8 cellular contexts compared by ENCODE assay signal in genomic region chr7:45021604-45022296, GRCh38. TPM values are rescaled to one million over a fixed set of nuclear protein-coding genes. Genes with fewer than 3 reads are reported as not detected.
A peak's percentile ranks its signal among the peaks of the same experiment; 100 is the strongest.
DNase-seq lines count a peak whose midpoint lies in the region; ATAC-seq and TF ChIP-seq lines count a peak whose summit lies in the region.

No MANE protein-coding gene starts in this region.

- H3K4me1 ChIP-seq in ovary (ENCODE audit: insufficient read depth), result no peaks in the 10 kb centered on the region

- peak; percentile 55 for ATAC-seq in GM21825 (IDR thresholded peaks at IDR 0.05; ENCODE audit: unreplicated experiment)

- 90 to 94% (median 90%) methylated on average over 3 of the region's 3 CpGs for WGBS in ovary, 3 donors

- TF ChIP-seq EP300 in ovary (IDR thresholded peaks at IDR 0.05), result no peak

- H3K9me3 ChIP-seq in ovary, result no peaks in the 10 kb centered on the region

- TF ChIP-seq CTCF in fibroblast of pulmonary artery (IDR thresholded peaks at IDR 0.05; ENCODE audit: low read length, missing control alignments) (no peak), ovary (IDR thresholded peaks at IDR 0.05) (no peak)

- no peak overlapping the region for H3K4me3 ChIP-seq in fibroblast of pulmonary artery (replicated peaks; ENCODE audit: low read depth, low read length)
- H3K4me3 ChIP-seq in ovary, result no peak overlapping the region

- DNase-seq in GF-D8 (lab: John Stamatoyannopoulos, UW) (peak; percentile 47), NOMO-1 treated with DMSO at 0.1 percent for 48 hours (lab: John Stamatoyannopoulos, UW; ENCODE audit: unreplicated experiment) (peak; percentile 38), fibroblast of pulmonary artery (ENCODE audit: low read depth) (peak; percentile 55), ovary (no peak), HT-29 (ENCODE audit: low spot score) (no peak)
- no peak for DNase-seq in stimulated activated naive CD4-positive, alpha-beta T cell treated with Interleukin-2 at 50 U/mL for 16 hours (lab: John Stamatoyannopoulos, UW)
- no peak for DNase-seq in activated effector memory CD4-positive, alpha-beta T cell treated with anti-CD3 and anti-CD28 coated beads, Interleukin-2, amount 50 U/mL, for 16 hours

- H3K36me3 ChIP-seq in ovary, result no peaks in the 10 kb centered on the region

- H3K27me3 ChIP-seq in ovary, result no peaks in the 10 kb centered on the region

- no peak for TF ChIP-seq POLR2A in ovary (IDR thresholded peaks at IDR 0.05)

- intact Hi-C loops in ovary (cut with DNase I), result no loop called here

- H3K27ac ChIP-seq in ovary, result no peak overlapping the region

RNA-seq across cellular contexts. Expression of gene CCM2, which starts 21.7 kb away (rescaled TPM):
- 10 to 100 TPM; 16.2 to 34.6 (median 23.5) TPM for total RNA-seq in ovary
- polyA plus RNA-seq in ovary, result 10 to 100 TPM; 21.2 to 23.1 TPM
- 69.8 and 90.2 TPM in 2 replicates for total RNA-seq in HT-29 (2014; rRNA removed; shearing (Covaris generic))

RNA-seq across cellular contexts. Expression of gene MYO1G, which starts 42.9 kb away (rescaled TPM):
- 1 to 10 TPM in 4 of 7 donors, under 1 TPM in 3; 0.48 to 2.4 (median 1.0) TPM for total RNA-seq in ovary
- 1 to 10 TPM in 1 of 2 donors, under 1 TPM in 1; 0.64 to 1.1 TPM for polyA plus RNA-seq in ovary
- 0.08 and 0.31 TPM in 2 replicates for total RNA-seq in HT-29 (2014; rRNA removed; shearing (Covaris generic))

Comparison
In these comparisons a context has a peak if more than half of its experiments do, and no peak if none do; other contexts are left out.
1. DNase-seq: peak in GF-D8 (single experiment), NOMO-1 treated with DMSO at 0.1 percent for 48 hours (single experiment) and fibroblast of pulmonary artery (single experiment); none in stimulated activated naive CD4-positive, alpha-beta T cell treated with Interleukin-2 at 50 U/mL for 16 hours (single experiment), ovary (0 of 5), activated effector memory CD4-positive, alpha-beta T cell treated with anti-CD3 and anti-CD28 coated beads, Interleukin-2, amount 50 U/mL, for 16 hours (single experiment) and HT-29 (single experiment).